In the genomic region with DNA sequence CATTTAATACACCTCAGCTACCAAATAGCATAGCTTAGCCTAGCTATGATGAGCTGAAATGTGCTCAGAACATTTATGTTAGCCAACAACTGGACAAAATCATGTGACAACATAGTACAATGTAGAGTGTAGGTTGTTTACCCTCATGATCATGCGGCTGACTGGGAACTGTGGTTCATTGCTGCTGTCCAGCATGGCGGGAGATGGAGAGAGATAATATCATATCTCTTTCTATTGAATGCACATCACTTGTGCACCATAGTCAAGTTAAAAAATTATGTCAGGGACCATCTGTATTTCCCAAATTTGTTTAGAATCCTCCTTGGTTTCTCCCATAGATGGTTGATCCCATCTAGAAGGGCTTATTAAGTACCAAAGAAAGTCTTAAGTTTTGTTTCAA, we compare ENCODE assay signal across 18 cellular contexts.
DNase-seq lines count a peak whose midpoint lies in the region; ATAC-seq, FAIRE-seq and TF ChIP-seq lines count a peak whose summit lies in the region.
"Had no signal": no experiment of that assay in that cellular context is flagged by ENCODE, and none has a peak within 500 bp of the region (broad histone marks: within the 10 kb centered on the region; RNA-seq: fewer than 3 reads in every experiment).

No MANE protein-coding gene starts in this region.

- H3K9ac ChIP-seq in stomach smooth muscle (ENCODE audit: low read length in 2 of 2) = no peak overlapping the region
- H3K9ac ChIP-seq: GM23248 had no signal

- TF ChIP-seq POLR2A in H54 (IDR thresholded peaks at IDR 0.05; ENCODE audit: low read depth, low read length) = no peak
- no peak for TF ChIP-seq POLR2A in esophagus squamous epithelium (IDR thresholded peaks at IDR 0.05)

- peak; percentile 48 for FAIRE-seq in H54 (lab: Jason Lieb, UNC)

- no peak for TF ChIP-seq CTCF in RWPE2 (IDR thresholded peaks at IDR 0.05; ENCODE audit: poor library complexity, severe bottlenecking)
- no peak for TF ChIP-seq CTCF in esophagus squamous epithelium (IDR thresholded peaks at IDR 0.05)

- 89 to 100% methylated on average over 2 of the region's 2 CpGs for WGBS in esophagus squamous epithelium, 2 donors

- ATAC-seq in RWPE2 (ENCODE audit: low read depth) (no peak), HG02798 (IDR thresholded peaks at IDR 0.05; ENCODE audit: poor library complexity, unreplicated experiment) (no peak)
- ATAC-seq: HCT116 had no signal

- intact Hi-C loops in esophagus squamous epithelium (cut with DNase I) = no loop called here

- H3K9me3 ChIP-seq in RWPE2 (ENCODE audit: severe bottlenecking) (no peaks in the 10 kb centered on the region), esophagus squamous epithelium (no peaks in the 10 kb centered on the region), stomach smooth muscle (ENCODE audit: control insufficient read depth in 2 of 2, low read length in 2 of 2) (no peaks in the 10 kb centered on the region)
- H3K9me3 ChIP-seq: Caco-2 had no signal

- H3K27ac ChIP-seq in RWPE2 (ENCODE audit: poor library complexity, severe bottlenecking) = peak overlapping the region; percentile 70
- H3K27ac ChIP-seq in esophagus squamous epithelium = peak overlapping the region; percentile 23 to 82 (median 64)
- H3K27ac ChIP-seq in stomach smooth muscle (ENCODE audit: low read length) = peak overlapping the region; percentile 43
- H3K27ac ChIP-seq: GM23248 had no signal

- H3K4me1 ChIP-seq in RWPE2 (ENCODE audit: insufficient read depth, poor library complexity, severe bottlenecking) (peaks cover 22% of the 10 kb centered on the region), esophagus squamous epithelium (peaks cover 0 to 58% (median 13%) of the 10 kb centered on the region in 3 donors), stomach smooth muscle (ENCODE audit: control insufficient read depth, insufficient read depth, low read length) (peaks cover 4% of the 10 kb centered on the region)

- H3K4me3 ChIP-seq in RWPE2 (ENCODE audit: severe bottlenecking) (no peak overlapping the region), esophagus squamous epithelium (no peak overlapping the region), stomach smooth muscle (ENCODE audit: low read length in 2 of 2) (no peak overlapping the region)
- H3K4me3 ChIP-seq: GM23248 had no signal

- H3K36me3 ChIP-seq in RWPE2 (ENCODE audit: low read depth) = no peaks in the 10 kb centered on the region
- H3K36me3 ChIP-seq in esophagus squamous epithelium = no peaks in the 10 kb centered on the region
- H3K36me3 ChIP-seq in stomach smooth muscle (ENCODE audit: control insufficient read depth in 2 of 2, insufficient read depth in 2 of 2, low read length in 2 of 2) = no peaks in the 10 kb centered on the region

- H3K27me3 ChIP-seq in RWPE2 (ENCODE audit: insufficient read depth, poor library complexity, severe bottlenecking) (no peaks in the 10 kb centered on the region), esophagus squamous epithelium (no peaks in the 10 kb centered on the region), stomach smooth muscle (ENCODE audit: control insufficient read depth in 1 of 2, insufficient read depth in 2 of 2, low read length in 2 of 2) (no peaks in the 10 kb centered on the region)

- DNase-seq in H54 (ENCODE audit: insufficient read length, low spot score) (no peak), RWPE2 (ENCODE audit: low spot score) (no peak), esophagus squamous epithelium (lab: John Stamatoyannopoulos, UW) (no peak), CD1c-positive myeloid dendritic cell (ENCODE audit: extremely low spot score) (no peak), COR-L47 (lab: John Stamatoyannopoulos, UW) (no peak)
- DNase-seq: AML-193, Caco-2, GDM1, GM23248, NCI-H1417 treated with DMSO at 0.1 percent for 48 hours, NCI-H187 treated with DMSO at 0.1 percent for 48 hours, NCI-H510A treated with DMSO at 0.1 percent for 48 hours, OCI-M1, RPMI8226, SIG-M5 had no signal
